ENCODE assay signal across 10 cellular contexts in genomic region chr22:23565288-23565941, GRCh38. TPM values are rescaled to one million over a fixed set of nuclear protein-coding genes. Genes with fewer than 3 reads are reported as not detected.
A peak's percentile ranks its signal among the peaks of the same experiment; 100 is the strongest.
DNase-seq lines count a peak whose midpoint lies in the region; ATAC-seq and TF ChIP-seq lines count a peak whose summit lies in the region.
"Had no signal": no experiment of that assay in that cellular context is flagged by ENCODE, and none has a peak within 500 bp of the region (broad histone marks: within the 10 kb centered on the region; RNA-seq: fewer than 3 reads in every experiment).

No MANE protein-coding gene starts in this region.

- H3K4me3 Mint-ChIP-seq in nephron = peak overlapping the region; percentile 87 to 89 (median 87)

- peak overlapping the region; percentile 66 to 89 (median 86) for H3K27ac Mint-ChIP-seq in nephron

- DNase-seq in NCI-H1092 treated with DMSO at 0.1 percent for 48 hours (lab: John Stamatoyannopoulos, UW) (peak; percentile 53), NCI-H1092 (lab: John Stamatoyannopoulos, UW) (no peak), NCI-H345 treated with DMSO at 0.1 percent for 48 hours (lab: John Stamatoyannopoulos, UW; ENCODE audit: unreplicated experiment) (peak; percentile 11), dorsolateral prefrontal cortex (peak in 2 of 10 donors; percentile 24 to 26), caudate nucleus (lab: John Stamatoyannopoulos, UW) (no peak)

- H3K4me3 ChIP-seq in dorsolateral prefrontal cortex = peak overlapping the region in 47 of 59 donors; percentile 0 to 64 (median 39)

- H3K9me3 Mint-ChIP-seq in nephron = no peaks in the 10 kb centered on the region

- intact Hi-C loops in dorsolateral prefrontal cortex (cut with DNase I) = no loop called here

- H3K36me3 Mint-ChIP-seq in nephron (ENCODE audit: low read depth) = no peaks in the 10 kb centered on the region

- peaks cover 7% of the 10 kb centered on the region for H3K27me3 Mint-ChIP-seq in nephron (ENCODE audit: low read depth)

- H3K4me1 Mint-ChIP-seq in nephron = peaks cover 10% of the 10 kb centered on the region

- ATAC-seq in HG03280 (IDR thresholded peaks at IDR 0.05; ENCODE audit: unreplicated experiment) (no peak), GM21360 (IDR thresholded peaks at IDR 0.05; ENCODE audit: unreplicated experiment) (no peak)

- peaks cover 0 to 49% (median 20%) of the 10 kb centered on the region in 45 donors for H3K27me3 ChIP-seq in dorsolateral prefrontal cortex

- TF ChIP-seq CTCF in dorsolateral prefrontal cortex (IDR thresholded peaks at IDR 0.05 in 54 of 56, conservative IDR thresholded peaks at IDR 0.05 in 2 of 56; ENCODE audit: low read depth in 1 of 56, partially characterized antibody in 56 of 56) (no peak), nephron (IDR thresholded peaks at IDR 0.05; ENCODE audit: unreplicated experiment in 3 of 3) (no peak)

- H3K27ac ChIP-seq in dorsolateral prefrontal cortex (no peak overlapping the region), caudate nucleus (ENCODE audit: low read depth, low read length) (no peak overlapping the region)

RNA-seq across cellular contexts. Expression of gene IGLL1, which starts 14.7 kb away (rescaled TPM):
- total RNA-seq in dorsolateral prefrontal cortex = 1 to 10 TPM in 6 of 120 experiments, under 1 TPM in 5, not detected in 109; 0.71 to 2.0 (median 1.1) TPM
- total RNA-seq: myocyte; T-helper 1 cell treated with Interleukin-12 subunit alpha and Interleukin-12 subunit beta and Interleukin-4 antibody, amounts not matched to agents 30 ng/mL and 1 ng/mL, for 36 hours had no signal

Comparison
In these comparisons a context has a peak if more than half of its experiments do, and no peak if none do; other contexts are left out.
1. DNase-seq: peak in NCI-H1092 treated with DMSO at 0.1 percent for 48 hours (single experiment) and NCI-H345 treated with DMSO at 0.1 percent for 48 hours (single experiment); none in NCI-H1092 (single experiment) and caudate nucleus (0 of 61).